8 cellular contexts compared by ENCODE assay signal in genomic region chr10:60208676-60209269, GRCh38.
DNase-seq lines count a peak whose midpoint lies in the region; ATAC-seq and TF ChIP-seq lines count a peak whose summit lies in the region.

No MANE protein-coding gene starts in this region.

- peaks cover 12% of the 10 kb centered on the region for H3K36me3 Mint-ChIP-seq in T-helper 17 cell (ENCODE audit: low read depth)
- no peaks in the 10 kb centered on the region for H3K36me3 Mint-ChIP-seq in glutamatergic neuron (ENCODE audit: unreplicated experiment)

- H3K4me3 Mint-ChIP-seq in T-helper 17 cell (no peak overlapping the region), glutamatergic neuron (ENCODE audit: unreplicated experiment) (no peak overlapping the region)

- peak overlapping the region; percentile 6 for H3K27ac Mint-ChIP-seq in T-helper 17 cell
- H3K27ac Mint-ChIP-seq in glutamatergic neuron (ENCODE audit: unreplicated experiment) = no peak overlapping the region

- no peak for ATAC-seq in T-helper 17 cell
- no peak for ATAC-seq in HG02798 (IDR thresholded peaks at IDR 0.05; ENCODE audit: poor library complexity, unreplicated experiment)
- no peak for ATAC-seq in GM19324 (IDR thresholded peaks at IDR 0.05; ENCODE audit: low FRiP score, unreplicated experiment)

- H3K9me3 Mint-ChIP-seq in glutamatergic neuron (ENCODE audit: unreplicated experiment) = no peaks in the 10 kb centered on the region

- peak; percentile 60 for TF ChIP-seq CTCF in glutamatergic neuron (IDR thresholded peaks at IDR 0.05; ENCODE audit: partially characterized antibody, unreplicated experiment)

- H3K27me3 Mint-ChIP-seq in T-helper 17 cell = no peaks in the 10 kb centered on the region
- no peaks in the 10 kb centered on the region for H3K27me3 Mint-ChIP-seq in glutamatergic neuron (ENCODE audit: unreplicated experiment)

- H3K9me3 ChIP-seq in T-helper 17 cell (ENCODE audit: control insufficient read depth, low read length, poor library complexity, severe bottlenecking) = no peaks in the 10 kb centered on the region

- DNase-seq in Daoy (ENCODE audit: low read depth) (peak; percentile 6), HuH-7 (ENCODE audit: low spot score) (peak; percentile 8), T-helper 17 cell (no peak), glutamatergic neuron (no peak), stromal cell of bone marrow (ENCODE audit: low read depth) (peak; percentile 39), KG1 (lab: John Stamatoyannopoulos, UW) (no peak)

- H3K4me1 Mint-ChIP-seq in T-helper 17 cell (peaks cover 21% of the 10 kb centered on the region), glutamatergic neuron (ENCODE audit: low read depth, unreplicated experiment) (peaks cover 8% of the 10 kb centered on the region)

Comparison
In these comparisons a context has a peak if more than half of its experiments do, and no peak if none do; other contexts are left out.
1. DNase-seq: peak in Daoy (single experiment), HuH-7 (single experiment) and stromal cell of bone marrow (single experiment); none in T-helper 17 cell (0 of 3), glutamatergic neuron (single experiment) and KG1 (single experiment).